In genomic region chr22:39988386-39989114, GRCh38 we compare ENCODE assay signal across 19 cellular contexts. TPM values are rescaled to one million over a fixed set of nuclear protein-coding genes. Genes with fewer than 3 reads are reported as not detected.
"Had no signal": no experiment of that assay in that cellular context is flagged by ENCODE, and none has a peak within 500 bp of the region (broad histone marks: within the 10 kb centered on the region; RNA-seq: fewer than 3 reads in every experiment).

No MANE protein-coding gene starts in this region.

- H3K27ac Mint-ChIP-seq: activated CD4-positive, alpha-beta T cell treated with anti-CD3 and anti-CD28 coated beads, Interleukin-2, amount 10 ng/mL, durations not matched to agents 7 days and 5 days had no signal

- H3K9me3 ChIP-seq: neutrophil, suprapubic skin, upper lobe of left lung had no signal

- FAIRE-seq: islet of Langerhans, TTC549 had no signal

- H3K4me1 ChIP-seq: upper lobe of left lung had no signal

- H3K4me3 Mint-ChIP-seq: activated CD4-positive, alpha-beta T cell treated with anti-CD3 and anti-CD28 coated beads, Interleukin-2, amount 10 ng/mL, durations not matched to agents 7 days and 5 days; brain had no signal

- H3K36me3 ChIP-seq: neutrophil, suprapubic skin, upper lobe of left lung had no signal

- H3K4me3 ChIP-seq: suprapubic skin, upper lobe of left lung had no signal

- H3K36me3 Mint-ChIP-seq: brain had no signal

- ATAC-seq: left lobe of liver had no signal

- H3K9me3 Mint-ChIP-seq: activated CD4-positive, alpha-beta T cell treated with anti-CD3 and anti-CD28 coated beads, Interleukin-2, amount 10 ng/mL, durations not matched to agents 7 days and 5 days had no signal

- H3K27ac ChIP-seq: neutrophil, suprapubic skin, upper lobe of left lung had no signal

- DNase-seq: activated CD4-positive, alpha-beta T cell treated with anti-CD3 and anti-CD28 coated beads, Interleukin-2, amount 10 ng/mL, durations not matched to agents 7 days and 5 days; activated CD4-positive, CD25-positive, alpha-beta regulatory T cell; activated CD8-positive, alpha-beta memory T cell treated with anti-CD3 and anti-CD28 coated beads for 24 hours; activated naive CD4-positive, alpha-beta T cell treated with Interleukin-2 at 50 U/mL for 16 hours; amygdala; cerebellar nuclear complex; dermis blood vessel endothelial cell; foreskin melanocyte; head of caudate nucleus; stimulated activated CD4-positive, alpha-beta T cell treated with anti-CD3 and anti-CD28 coated beads, Interleukin-1b, Interleukin-23, amount 100 ng/mL, for 48 hours; stimulated activated naive CD4-positive, alpha-beta T cell treated with Interleukin-2 at 50 U/mL for 16 hours; T-helper 2 cell; upper lobe of left lung had no signal

RNA-seq across cellular contexts. Expression of gene TMA7B, which starts 28.4 kb away (rescaled TPM):
- total RNA-seq: dermis blood vessel endothelial cell, left lobe of liver had no signal
